Comparison of ENCODE assay signal across 8 cellular contexts in genomic region chr16:2867987-2868789, GRCh38. TPM values are rescaled to one million over a fixed set of nuclear protein-coding genes. Genes with fewer than 3 reads are reported as not detected.
A peak's percentile ranks its signal among the peaks of the same experiment; 100 is the strongest.
DNase-seq lines count a peak whose midpoint lies in the region; ATAC-seq and TF ChIP-seq lines count a peak whose summit lies in the region.

No MANE protein-coding gene starts in this region.

- H3K4me3 Mint-ChIP-seq in T-cell (peak overlapping the region; percentile 78 to 86 (median 84)), progenitor cell of endocrine pancreas (ENCODE audit: low read depth) (peak overlapping the region; percentile 83)

- peak; percentile 88 for DNase-seq in NCI-H1436 (lab: John Stamatoyannopoulos, UW)
- peak; percentile 87 to 97 (median 93) for DNase-seq in T-cell
- peak; percentile 90 for DNase-seq in amniotic stem cell (lab: John Stamatoyannopoulos, UW)
- peak; percentile 95 for DNase-seq in left ventricle myocardium inferior
- peak; percentile 97 for DNase-seq in progenitor cell of endocrine pancreas (ENCODE audit: low spot score, unreplicated experiment)
- DNase-seq in ureter (ENCODE audit: low spot score), result peak; percentile 95

- ATAC-seq in HG02763 (IDR thresholded peaks at IDR 0.05; ENCODE audit: unreplicated experiment) (peak; percentile 81), T-cell (replicated peaks in 1 of 4) (peak; percentile 91 to 97 (median 94))

- no peaks in the 10 kb centered on the region for H3K9me3 ChIP-seq in left ventricle myocardium inferior (replicated peaks)

- H3K9me3 Mint-ChIP-seq in T-cell (no peaks in the 10 kb centered on the region), progenitor cell of endocrine pancreas (ENCODE audit: low read depth) (no peaks in the 10 kb centered on the region)

- POLR2A ChIA-PET in T-cell (lab: Charles Lee), result interaction anchor here (0.6 kb wide), 2 partner anchors 9 to 52 kb away, joined by 4 to 10 read pairs; no protein-coding TSS in a partner anchor

- peaks cover 10% of the 10 kb centered on the region for H3K4me1 ChIP-seq in left ventricle myocardium inferior

- peaks cover under 1% of the 10 kb centered on the region for H3K27me3 ChIP-seq in left ventricle myocardium inferior (ENCODE audit: low read depth)

- H3K27me3 Mint-ChIP-seq in T-cell (peaks cover 2 to 4% of the 10 kb centered on the region in 2 donors), progenitor cell of endocrine pancreas (peaks cover 55% of the 10 kb centered on the region)

- no peaks in the 10 kb centered on the region for H3K36me3 Mint-ChIP-seq in T-cell
- H3K36me3 Mint-ChIP-seq in progenitor cell of endocrine pancreas (ENCODE audit: insufficient read depth), result no peaks in the 10 kb centered on the region

- H3K4me1 Mint-ChIP-seq in T-cell (peaks cover 0 to 26% (median 13%) of the 10 kb centered on the region in 3 donors), progenitor cell of endocrine pancreas (ENCODE audit: low read depth) (no peaks in the 10 kb centered on the region)

- peak overlapping the region; percentile 72 for H3K4me3 ChIP-seq in left ventricle myocardium inferior

- H3K27ac ChIP-seq in left ventricle myocardium inferior (replicated peaks), result peak overlapping the region; percentile 94

- no peaks in the 10 kb centered on the region for H3K36me3 ChIP-seq in left ventricle myocardium inferior

- TF ChIP-seq CTCF in GM12873 (IDR thresholded peaks at IDR 0.05; ENCODE audit: insufficient read depth, low read depth, low read length, missing control alignments), result peak; percentile 92
- TF ChIP-seq CTCF in left ventricle myocardium inferior (IDR thresholded peaks at IDR 0.05; ENCODE audit: borderline replicate concordance), result peak; percentile 99
- TF ChIP-seq CTCF in progenitor cell of endocrine pancreas (IDR thresholded peaks at IDR 0.05; ENCODE audit: unreplicated experiment), result peak; percentile 98

- intact Hi-C loops in left ventricle myocardium inferior (cut with micrococcal nuclease), result no loop called here

- CTCF ChIA-PET in T-cell (lab: Charles Lee), result interaction anchor here (0.6 to 1.8 kb wide), 9 partner anchors 15 to 1094 kb away, joined by 4 to 19 read pairs (median 9); partner anchors contain the start of genes FLYWCH1 (in 1 of the 2) and FLYWCH2 (in 1 of the 2)

- H3K27ac Mint-ChIP-seq in T-cell (peak overlapping the region; percentile 78 to 84), progenitor cell of endocrine pancreas (peak overlapping the region; percentile 90)

RNA-seq across cellular contexts. Expression of gene PRSS22, which starts 10.2 kb away (rescaled TPM):
- 1 to 10 TPM in 3 of 5 donors, under 1 TPM in 1, not detected in 1; 0.56 to 2.6 (median 1.4) TPM for total RNA-seq in T-cell
- total RNA-seq in left ventricle myocardium inferior, result not detected
- total RNA-seq in progenitor cell of endocrine pancreas, result 23.3 and 25.9 TPM in 2 replicates
- total RNA-seq in ureter, result 41.2 TPM

RNA-seq across cellular contexts. Expression of gene FLYWCH2, which starts 14.8 kb away (rescaled TPM):
- total RNA-seq in T-cell (10 to 100 TPM; 12.1 to 31.4 (median 25.6) TPM), left ventricle myocardium inferior (23.2 TPM), progenitor cell of endocrine pancreas (26.3 and 26.9 TPM in 2 replicates), ureter (23.5 TPM)

RNA-seq across cellular contexts. Expression of gene ZG16B, which starts 38.1 kb away (rescaled TPM):
- total RNA-seq in T-cell (under 1 TPM in 1 of 5 donors, not detected in 4; 0.43 TPM), left ventricle myocardium inferior (0.27 TPM), progenitor cell of endocrine pancreas (not detected in 2 replicates), ureter (31.8 TPM)

RNA-seq across cellular contexts. Expression of gene FLYWCH1, which starts 43.5 kb away (rescaled TPM):
- 100 to 1,000 TPM in 3 of 5 donors, 10 to 100 TPM in 2; 83.0 to 144 (median 106) TPM for total RNA-seq in T-cell
- total RNA-seq in left ventricle myocardium inferior, result 35.7 TPM
- total RNA-seq in progenitor cell of endocrine pancreas, result 19.5 and 20.7 TPM in 2 replicates
- total RNA-seq in ureter, result 39.6 TPM

RNA-seq across cellular contexts. Expression of gene PRSS21, which starts 51.2 kb away (rescaled TPM):
- total RNA-seq in T-cell (1 to 10 TPM in 4 of 5 donors, under 1 TPM in 1; 0.90 to 8.3 (median 3.3) TPM), left ventricle myocardium inferior (not detected), progenitor cell of endocrine pancreas (not detected in 2 replicates), ureter (1.3 TPM)

Comparison
In these comparisons a context has a peak if more than half of its experiments do, and no peak if none do; other contexts are left out.
1. Peak in every context shown above with its lines: DNase-seq, ATAC-seq, H3K4me3 ChIP-seq and H3K27ac ChIP-seq.
2. RNA of gene ZG16B, which starts 38.1 kb away (total RNA-seq): 31.8 TPM in ureter (single experiment); 0.27 TPM in left ventricle myocardium inferior (single experiment), 0.43 TPM in T-cell and not detected in progenitor cell of endocrine pancreas; every median in the first group is over 10 times any median in the second.